ENCODE assay signal across 8 cellular contexts in genomic region chr9:97502222-97502983, GRCh38. TPM values are rescaled to one million over a fixed set of nuclear protein-coding genes. Genes with fewer than 3 reads are reported as not detected.
DNase-seq lines count a peak whose midpoint lies in the region; ATAC-seq and TF ChIP-seq lines count a peak whose summit lies in the region.

No MANE protein-coding gene starts in this region.

- H3K36me3 Mint-ChIP-seq in activated CD8-positive, alpha-beta T cell treated with anti-CD3 and anti-CD28 coated beads, Interleukin-2, amount 10 ng/mL, durations not matched to agents 7 days and 5 days (ENCODE audit: low read depth): no peaks in the 10 kb centered on the region
- no peaks in the 10 kb centered on the region for H3K36me3 Mint-ChIP-seq in progenitor cell of endocrine pancreas (ENCODE audit: insufficient read depth)

- peaks cover 18% of the 10 kb centered on the region for H3K4me1 Mint-ChIP-seq in activated CD8-positive, alpha-beta T cell treated with anti-CD3 and anti-CD28 coated beads, Interleukin-2, amount 10 ng/mL, durations not matched to agents 7 days and 5 days (ENCODE audit: low read depth)
- H3K4me1 Mint-ChIP-seq in progenitor cell of endocrine pancreas (ENCODE audit: low read depth): peaks cover 31% of the 10 kb centered on the region

- peak overlapping the region; percentile 54 for H3K4me3 Mint-ChIP-seq in activated CD8-positive, alpha-beta T cell treated with anti-CD3 and anti-CD28 coated beads, Interleukin-2, amount 10 ng/mL, durations not matched to agents 7 days and 5 days
- H3K4me3 Mint-ChIP-seq in progenitor cell of endocrine pancreas (ENCODE audit: low read depth): peak overlapping the region; percentile 77

- peaks cover 32% of the 10 kb centered on the region for H3K4me1 ChIP-seq in cardiac muscle cell (ENCODE audit: low read depth)

- no peak overlapping the region for H3K27ac Mint-ChIP-seq in activated CD8-positive, alpha-beta T cell treated with anti-CD3 and anti-CD28 coated beads, Interleukin-2, amount 10 ng/mL, durations not matched to agents 7 days and 5 days
- no peak overlapping the region for H3K27ac Mint-ChIP-seq in progenitor cell of endocrine pancreas

- H3K36me3 ChIP-seq in cardiac muscle cell: no peaks in the 10 kb centered on the region

- peaks cover 14% of the 10 kb centered on the region for H3K27me3 ChIP-seq in cardiac muscle cell

- no peaks in the 10 kb centered on the region for H3K9me3 Mint-ChIP-seq in activated CD8-positive, alpha-beta T cell treated with anti-CD3 and anti-CD28 coated beads, Interleukin-2, amount 10 ng/mL, durations not matched to agents 7 days and 5 days (ENCODE audit: insufficient read depth)
- H3K9me3 Mint-ChIP-seq in progenitor cell of endocrine pancreas (ENCODE audit: low read depth): no peaks in the 10 kb centered on the region

- peak overlapping the region; percentile 86 for H3K4me3 ChIP-seq in cardiac muscle cell

- no peak for TF ChIP-seq CTCF in cardiac muscle cell (IDR thresholded peaks at IDR 0.05; ENCODE audit: low read depth, low read length)
- TF ChIP-seq CTCF in progenitor cell of endocrine pancreas (IDR thresholded peaks at IDR 0.05; ENCODE audit: unreplicated experiment): no peak

- peaks cover 44% of the 10 kb centered on the region for H3K27me3 Mint-ChIP-seq in activated CD8-positive, alpha-beta T cell treated with anti-CD3 and anti-CD28 coated beads, Interleukin-2, amount 10 ng/mL, durations not matched to agents 7 days and 5 days (ENCODE audit: low read depth)
- H3K27me3 Mint-ChIP-seq in progenitor cell of endocrine pancreas: peaks cover 35% of the 10 kb centered on the region

- CTCF ChIA-PET in activated CD8-positive, alpha-beta T cell treated with anti-CD3 and anti-CD28 coated beads, Interleukin-2, amount 10 ng/mL, durations not matched to agents 7 days and 5 days (lab: Charles Lee): interaction anchor here (1.0 to 1.9 kb wide), 8 partner anchors 8 to 114 kb away, joined by 3 to 9 read pairs (median 5); no protein-coding TSS in a partner anchor

- H3K9me3 ChIP-seq in cardiac muscle cell (ENCODE audit: low read depth): no peaks in the 10 kb centered on the region

- ATAC-seq in GM21825 (IDR thresholded peaks at IDR 0.05; ENCODE audit: unreplicated experiment): peak; percentile 30
- ATAC-seq in activated CD8-positive, alpha-beta T cell treated with anti-CD3 and anti-CD28 coated beads, Interleukin-2, amount 10 ng/mL, durations not matched to agents 7 days and 5 days: peak; percentile 13
- no peak for ATAC-seq in HG02973 (IDR thresholded peaks at IDR 0.05; ENCODE audit: unreplicated experiment)
- ATAC-seq in HG03460 (IDR thresholded peaks at IDR 0.05; ENCODE audit: unreplicated experiment): no peak

- POLR2A ChIA-PET in activated CD8-positive, alpha-beta T cell treated with anti-CD3 and anti-CD28 coated beads, Interleukin-2, amount 10 ng/mL, durations not matched to agents 7 days and 5 days (lab: Charles Lee): interaction anchor here (0.8 kb wide), 1 partner anchor 18 kb away, joined by 3 read pairs; no protein-coding TSS in a partner anchor

- peak overlapping the region; percentile 98 for H3K27ac ChIP-seq in cardiac muscle cell

- peak; percentile 23 for DNase-seq in Ammon's horn (ENCODE audit: low spot score)
- DNase-seq in activated CD8-positive, alpha-beta T cell treated with anti-CD3 and anti-CD28 coated beads, Interleukin-2, amount 10 ng/mL, durations not matched to agents 7 days and 5 days: peak; percentile 20
- DNase-seq in cardiac muscle cell (ENCODE audit: low read depth in 1 of 2, low spot score in 1 of 2): peak in 1 of 2 donors; percentile 53
- peak; percentile 21 for DNase-seq in progenitor cell of endocrine pancreas (ENCODE audit: low spot score, unreplicated experiment)
- no peak for DNase-seq in SHP77 (lab: John Stamatoyannopoulos, UW)

RNA-seq across cellular contexts. Expression of gene TMOD1, which starts 0.9 kb away (rescaled TPM):
- under 1 TPM; 0.16 to 0.29 TPM for total RNA-seq in activated CD8-positive, alpha-beta T cell treated with anti-CD3 and anti-CD28 coated beads, Interleukin-2, amount 10 ng/mL, durations not matched to agents 7 days and 5 days
- total RNA-seq in cardiac muscle cell: 61.4 and 75.7 TPM in 2 replicates
- 168 and 219 TPM in 2 replicates for polyA plus RNA-seq in cardiac muscle cell
- 10.1 and 10.6 TPM in 2 replicates for total RNA-seq in progenitor cell of endocrine pancreas

Comparison
In these comparisons a context has a peak if more than half of its experiments do, and no peak if none do; other contexts are left out.
1. DNase-seq: peak in Ammon's horn (single experiment), activated CD8-positive, alpha-beta T cell treated with anti-CD3 and anti-CD28 coated beads, Interleukin-2, amount 10 ng/mL, durations not matched to agents 7 days and 5 days (single experiment) and progenitor cell of endocrine pancreas (single experiment); none in SHP77 (0 of 2).
2. ATAC-seq: peak in GM21825 (single experiment) and activated CD8-positive, alpha-beta T cell treated with anti-CD3 and anti-CD28 coated beads, Interleukin-2, amount 10 ng/mL, durations not matched to agents 7 days and 5 days (single experiment); none in HG02973 (single experiment) and HG03460 (single experiment).